Comparison of ENCODE assay signal across 9 cellular contexts in the genomic region with DNA sequence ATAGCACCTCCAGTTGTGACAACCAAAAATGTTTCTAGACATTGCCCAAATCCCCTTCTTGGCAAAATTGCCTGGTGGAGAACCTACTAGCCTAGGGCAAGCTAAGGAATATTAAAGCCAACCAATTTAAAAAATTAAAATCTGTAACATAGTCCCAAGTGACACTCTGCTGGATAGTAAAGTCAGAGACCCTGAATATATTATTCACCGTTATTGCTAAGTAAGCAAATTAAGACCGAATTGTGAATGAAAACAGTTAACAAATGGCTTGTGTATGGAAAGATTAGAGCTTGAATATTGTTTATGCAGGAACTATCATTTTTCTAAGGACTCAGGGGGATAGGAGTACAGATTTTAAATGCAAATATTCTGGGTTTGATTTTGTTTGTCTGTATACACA.
"Had no signal": no experiment of that assay in that cellular context is flagged by ENCODE, and none has a peak within 500 bp of the region (broad histone marks: within the 10 kb centered on the region; RNA-seq: fewer than 3 reads in every experiment).

No MANE protein-coding gene starts in this region.

- ATAC-seq: HCT116 had no signal

- H3K4me3 Mint-ChIP-seq: HFFc6, IgD-negative memory B cell had no signal

- H3K4me1 Mint-ChIP-seq: IgD-negative memory B cell had no signal

- H3K9me3 ChIP-seq: HAP-1 had no signal

- H3K36me3 Mint-ChIP-seq: IgD-negative memory B cell had no signal

- H3K9ac ChIP-seq: GM23248 had no signal

- H3K27ac Mint-ChIP-seq: HFFc6, IgD-negative memory B cell had no signal

- H3K4me3 ChIP-seq: GM23248, HAP-1 had no signal

- H3K4me1 ChIP-seq: HAP-1 had no signal

- H2AFZ ChIP-seq: GM23248 had no signal

- H3K27ac ChIP-seq: GM23248, HL-60 had no signal

- DNase-seq: GM23248, GOT3, H7, HFFc6, KG1 had no signal

- H3K36me3 ChIP-seq: HAP-1 had no signal
